In genomic region chr1:89854140-89854539, GRCh38 we compare ENCODE assay signal across 19 cellular contexts. TPM values are rescaled to one million over a fixed set of nuclear protein-coding genes. Genes with fewer than 3 reads are reported as not detected.
DNase-seq lines count a peak whose midpoint lies in the region; ATAC-seq and TF ChIP-seq lines count a peak whose summit lies in the region.
"Had no signal": no experiment of that assay in that cellular context is flagged by ENCODE, and none has a peak within 500 bp of the region (broad histone marks: within the 10 kb centered on the region; RNA-seq: fewer than 3 reads in every experiment).

No MANE protein-coding gene starts in this region.

- H3K27me3 ChIP-seq in CD8-positive, alpha-beta T cell (ENCODE audit: insufficient read depth, low read length): no peaks in the 10 kb centered on the region
- no peaks in the 10 kb centered on the region for H3K27me3 ChIP-seq in neutrophil

- intact Hi-C loops in CD8-positive, alpha-beta T cell (cut with DNase I, micrococcal nuclease): loop anchor here (2.0 to 10.0 kb wide), 2 partner anchors 17 to 219 kb away; partner anchors contain the start of gene LRRC8C (in 1 of the 2)

- peaks cover 18% of the 10 kb centered on the region for H3K36me3 Mint-ChIP-seq in CD8-positive, alpha-beta T cell
- peaks cover 7% of the 10 kb centered on the region for H3K36me3 Mint-ChIP-seq in T-helper 17 cell (ENCODE audit: low read depth)

- H3K27me3 Mint-ChIP-seq in CD8-positive, alpha-beta T cell (ENCODE audit: low read depth): no peaks in the 10 kb centered on the region
- no peaks in the 10 kb centered on the region for H3K27me3 Mint-ChIP-seq in T-helper 17 cell

- no peak overlapping the region for H3K27ac Mint-ChIP-seq in CD8-positive, alpha-beta T cell
- no peak overlapping the region for H3K27ac Mint-ChIP-seq in T-helper 17 cell

- H3K4me1 Mint-ChIP-seq in CD8-positive, alpha-beta T cell (ENCODE audit: low read depth): peaks cover 25% of the 10 kb centered on the region
- H3K4me1 Mint-ChIP-seq in T-helper 17 cell: peaks cover 27% of the 10 kb centered on the region

- ATAC-seq in activated CD4-positive, CD25-positive, alpha-beta regulatory T cell treated with anti-CD3 and anti-CD28 coated beads, Interleukin-2, amount 50 U/mL, for 24 hours: peak; percentile 54 to 65
- peak; percentile 48 for ATAC-seq in CD8-positive, alpha-beta T cell
- ATAC-seq in T-helper 17 cell: peak; percentile 39
- no peak for ATAC-seq in GM19397 (IDR thresholded peaks at IDR 0.05; ENCODE audit: unreplicated experiment)
- ATAC-seq: HepG2 had no signal

- H3K4me3 ChIP-seq in CD8-positive, alpha-beta T cell (ENCODE audit: low read depth, low read length): no peak overlapping the region
- H3K4me3 ChIP-seq in neutrophil (ENCODE audit: low read depth in 1 of 2, low read length in 1 of 2): no peak overlapping the region

- CTCF ChIA-PET in CD8-positive, alpha-beta T cell (lab: Charles Lee): no interaction called here

- H3K36me3 ChIP-seq in CD8-positive, alpha-beta T cell (ENCODE audit: insufficient read depth, low read length): no peaks in the 10 kb centered on the region
- H3K36me3 ChIP-seq in neutrophil: peaks cover 19% of the 10 kb centered on the region

- H3K9me3 Mint-ChIP-seq in CD8-positive, alpha-beta T cell: no peaks in the 10 kb centered on the region

- no peaks in the 10 kb centered on the region for H3K9me3 ChIP-seq in CD8-positive, alpha-beta T cell (ENCODE audit: low read length)
- H3K9me3 ChIP-seq in T-helper 17 cell (ENCODE audit: control insufficient read depth, low read length, poor library complexity, severe bottlenecking): no peaks in the 10 kb centered on the region
- no peaks in the 10 kb centered on the region for H3K9me3 ChIP-seq in neutrophil

- POLR2A ChIA-PET in CD8-positive, alpha-beta T cell (lab: Charles Lee): interaction anchor here (0.6 to 2.9 kb wide), 3 partner anchors 8 to 36 kb away, joined by 3 to 18 read pairs (median 4); no protein-coding TSS in a partner anchor

- no peak for DNase-seq in activated CD4-positive, CD25-positive, alpha-beta regulatory T cell treated with anti-CD3 and anti-CD28 coated beads, Interleukin-2, amount 50 U/mL, for 72 hours
- no peak for DNase-seq in CD8-positive, alpha-beta T cell
- DNase-seq in T-helper 17 cell: no peak
- DNase-seq in AG08395 (ENCODE audit: low spot score): no peak
- DNase-seq in NCI-H1048 (lab: John Stamatoyannopoulos, UW): no peak
- DNase-seq: COR-L47, H7, MM.1S, NCI-H1105, NCI-H1694, NCI-H2227 treated with DMSO at 0.1 percent for 48 hours, NCI-H524, SHP77 treated with DMSO at 0.1 percent for 48 hours had no signal

- no peak overlapping the region for H3K27ac ChIP-seq in CD8-positive, alpha-beta T cell (ENCODE audit: low read depth, low read length)
- H3K27ac ChIP-seq in neutrophil: peak overlapping the region; percentile 31
- H3K27ac ChIP-seq: 22Rv1, KMS-11 had no signal

- no peak overlapping the region for H3K4me3 Mint-ChIP-seq in CD8-positive, alpha-beta T cell
- H3K4me3 Mint-ChIP-seq in T-helper 17 cell: no peak overlapping the region

- H3K4me1 ChIP-seq in CD8-positive, alpha-beta T cell (ENCODE audit: insufficient read depth, low read length): peaks cover 38% of the 10 kb centered on the region
- no peaks in the 10 kb centered on the region for H3K4me1 ChIP-seq in neutrophil (ENCODE audit: control insufficient read depth in 1 of 2, insufficient read depth in 1 of 2, low read depth in 1 of 2, low read length in 1 of 2)

- no peak for TF ChIP-seq CTCF in CD8-positive, alpha-beta T cell (IDR thresholded peaks at IDR 0.05)
- TF ChIP-seq CTCF in neutrophil (IDR thresholded peaks at IDR 0.05): no peak

RNA-seq across cellular contexts. Expression of gene LRRC8D, which starts 33.3 kb away (rescaled TPM):
- total RNA-seq in CD8-positive, alpha-beta T cell: 10 to 100 TPM; 14.2 to 16.9 TPM
- total RNA-seq in T-helper 17 cell: 10 to 100 TPM; 28.3 to 33.5 TPM
